1 cellular context compared by ENCODE assay signal in the genomic region with DNA sequence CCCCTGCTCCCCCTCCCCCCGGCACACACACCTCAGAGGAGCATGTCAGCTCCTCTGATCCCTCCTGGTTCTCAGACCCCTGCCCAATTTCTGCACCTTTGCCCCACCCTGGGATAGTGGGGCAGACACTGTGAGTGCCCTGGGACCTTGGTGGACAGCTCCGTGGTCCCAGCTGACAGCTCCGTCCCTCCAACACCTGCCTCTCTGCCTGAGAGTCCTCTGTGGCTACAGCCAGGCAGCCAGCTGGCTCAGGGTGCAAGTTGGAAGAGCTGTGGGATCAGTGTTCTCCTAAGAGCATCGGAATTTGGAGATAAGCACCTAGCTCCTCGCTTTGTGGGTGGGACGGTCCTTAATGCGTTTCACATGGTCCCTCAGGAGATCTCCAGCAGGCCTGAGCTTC.
TF ChIP-seq lines count a peak whose summit lies in the region.

No MANE protein-coding gene starts in this region.

TF ChIP-seq in HepG2, 621 proteins besides CTCF, POLR2A, EP300 and RAD21:
- TF ChIP-seq, protein P1, sequence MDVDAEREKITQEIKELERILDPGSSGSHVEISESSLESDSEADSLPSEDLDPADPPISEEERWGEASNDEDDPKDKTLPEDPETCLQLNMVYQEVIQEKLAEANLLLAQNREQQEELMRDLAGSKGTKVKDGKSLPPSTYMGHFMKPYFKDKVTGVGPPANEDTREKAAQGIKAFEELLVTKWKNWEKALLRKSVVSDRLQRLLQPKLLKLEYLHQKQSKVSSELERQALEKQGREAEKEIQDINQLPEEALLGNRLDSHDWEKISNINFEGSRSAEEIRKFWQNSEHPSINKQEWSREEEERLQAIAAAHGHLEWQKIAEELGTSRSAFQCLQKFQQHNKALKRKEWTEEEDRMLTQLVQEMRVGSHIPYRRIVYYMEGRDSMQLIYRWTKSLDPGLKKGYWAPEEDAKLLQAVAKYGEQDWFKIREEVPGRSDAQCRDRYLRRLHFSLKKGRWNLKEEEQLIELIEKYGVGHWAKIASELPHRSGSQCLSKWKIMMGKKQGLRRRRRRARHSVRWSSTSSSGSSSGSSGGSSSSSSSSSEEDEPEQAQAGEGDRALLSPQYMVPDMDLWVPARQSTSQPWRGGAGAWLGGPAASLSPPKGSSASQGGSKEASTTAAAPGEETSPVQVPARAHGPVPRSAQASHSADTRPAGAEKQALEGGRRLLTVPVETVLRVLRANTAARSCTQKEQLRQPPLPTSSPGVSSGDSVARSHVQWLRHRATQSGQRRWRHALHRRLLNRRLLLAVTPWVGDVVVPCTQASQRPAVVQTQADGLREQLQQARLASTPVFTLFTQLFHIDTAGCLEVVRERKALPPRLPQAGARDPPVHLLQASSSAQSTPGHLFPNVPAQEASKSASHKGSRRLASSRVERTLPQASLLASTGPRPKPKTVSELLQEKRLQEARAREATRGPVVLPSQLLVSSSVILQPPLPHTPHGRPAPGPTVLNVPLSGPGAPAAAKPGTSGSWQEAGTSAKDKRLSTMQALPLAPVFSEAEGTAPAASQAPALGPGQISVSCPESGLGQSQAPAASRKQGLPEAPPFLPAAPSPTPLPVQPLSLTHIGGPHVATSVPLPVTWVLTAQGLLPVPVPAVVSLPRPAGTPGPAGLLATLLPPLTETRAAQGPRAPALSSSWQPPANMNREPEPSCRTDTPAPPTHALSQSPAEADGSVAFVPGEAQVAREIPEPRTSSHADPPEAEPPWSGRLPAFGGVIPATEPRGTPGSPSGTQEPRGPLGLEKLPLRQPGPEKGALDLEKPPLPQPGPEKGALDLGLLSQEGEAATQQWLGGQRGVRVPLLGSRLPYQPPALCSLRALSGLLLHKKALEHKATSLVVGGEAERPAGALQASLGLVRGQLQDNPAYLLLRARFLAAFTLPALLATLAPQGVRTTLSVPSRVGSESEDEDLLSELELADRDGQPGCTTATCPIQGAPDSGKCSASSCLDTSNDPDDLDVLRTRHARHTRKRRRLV (CRISPR knock-in tag; IDR thresholded peaks at IDR 0.05), result no peak
- TF ChIP-seq DR1 (CRISPR knock-in tag; IDR thresholded peaks at IDR 0.05), result no peak
- no peak for TF ChIP-seq ZFP90 (CRISPR knock-in tag; IDR thresholded peaks at IDR 0.05; ENCODE audit: borderline replicate concordance)
- TF ChIP-seq NRL (CRISPR knock-in tag; IDR thresholded peaks at IDR 0.05; ENCODE audit: borderline replicate concordance), result no peak
- TF ChIP-seq SIN3A (IDR thresholded peaks at IDR 0.05; ENCODE audit: borderline replicate concordance, low read depth, low read length), result no peak
- no peak for TF ChIP-seq HNF4A (CRISPR knock-in tag; IDR thresholded peaks at IDR 0.05)
- no peak for TF ChIP-seq HOXA7 (CRISPR knock-in tag; IDR thresholded peaks at IDR 0.05)
- TF ChIP-seq ZNF652 (CRISPR knock-in tag; IDR thresholded peaks at IDR 0.05; ENCODE audit: borderline replicate concordance, low read depth), result no peak
- no peak for TF ChIP-seq ZNF546 (CRISPR knock-in tag; conservative IDR thresholded peaks at IDR 0.05)
- TF ChIP-seq ZNF350 (CRISPR knock-in tag; IDR thresholded peaks at IDR 0.05; ENCODE audit: borderline replicate concordance, low read depth), result no peak
- no peak for TF ChIP-seq U2AF1 (optimal IDR thresholded peaks at IDR 0.05; ENCODE audit: low read depth, low read length)
TF ChIP-seq in HepG2: peak in this region for 0.
